ENCODE assay signal across 1 cellular context in the genomic region with DNA sequence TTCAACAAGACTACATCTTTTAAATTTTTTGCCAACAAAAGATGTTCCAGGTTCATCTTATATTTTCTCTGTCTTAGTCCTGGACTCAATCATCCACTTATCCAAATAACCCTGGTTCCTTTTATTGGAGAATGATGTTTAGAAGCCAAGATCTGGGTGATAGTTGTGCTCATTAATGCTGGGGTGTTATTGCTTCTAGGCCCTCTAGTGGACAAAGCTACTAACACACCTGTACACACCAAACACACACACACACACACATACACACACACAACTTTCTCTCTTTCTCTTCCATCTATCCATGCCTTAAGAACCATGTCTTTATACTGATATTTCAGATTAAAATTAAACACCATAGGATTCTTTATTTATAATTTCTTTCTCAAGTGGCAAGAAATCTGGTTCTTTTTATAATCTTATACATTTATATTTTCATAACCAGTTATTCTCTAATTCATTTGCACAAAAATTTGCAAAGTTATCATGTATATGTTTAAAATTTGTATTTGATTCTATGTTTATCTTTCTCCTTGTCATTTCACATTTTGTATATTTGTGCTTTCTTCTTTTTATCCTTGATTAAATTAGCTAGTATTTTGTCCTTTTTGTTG.
TF ChIP-seq lines count a peak whose summit lies in the region.

No MANE protein-coding gene starts in this region.

TF ChIP-seq in HEK293, 187 proteins besides CTCF, POLR2A, EP300 and RAD21 (continued from another document):
- TF ChIP-seq ZNF202 (tag by site-specific recombination; IDR thresholded peaks at IDR 0.05; ENCODE audit: borderline replicate concordance) (no peak), FEZF1 (tag by site-specific recombination; IDR thresholded peaks at IDR 0.05) (no peak)
